ENCODE assay signal across 2 cellular contexts in genomic region chrX:120029354-120029753, GRCh38.
TF ChIP-seq lines count a peak whose summit lies in the region.

No MANE protein-coding gene starts in this region.

TF ChIP-seq in GM23338, 12 proteins besides CTCF, POLR2A, EP300 and RAD21:
- no peak for TF ChIP-seq JUNB (IDR thresholded peaks at IDR 0.05; ENCODE audit: unreplicated experiment)

TF ChIP-seq in GM12878, 131 proteins besides CTCF, POLR2A, EP300 and RAD21:
- TF ChIP-seq, protein P1, sequence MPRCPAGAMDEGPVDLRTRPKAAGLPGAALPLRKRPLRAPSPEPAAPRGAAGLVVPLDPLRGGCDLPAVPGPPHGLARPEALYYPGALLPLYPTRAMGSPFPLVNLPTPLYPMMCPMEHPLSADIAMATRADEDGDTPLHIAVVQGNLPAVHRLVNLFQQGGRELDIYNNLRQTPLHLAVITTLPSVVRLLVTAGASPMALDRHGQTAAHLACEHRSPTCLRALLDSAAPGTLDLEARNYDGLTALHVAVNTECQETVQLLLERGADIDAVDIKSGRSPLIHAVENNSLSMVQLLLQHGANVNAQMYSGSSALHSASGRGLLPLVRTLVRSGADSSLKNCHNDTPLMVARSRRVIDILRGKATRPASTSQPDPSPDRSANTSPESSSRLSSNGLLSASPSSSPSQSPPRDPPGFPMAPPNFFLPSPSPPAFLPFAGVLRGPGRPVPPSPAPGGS (IDR thresholded peaks at IDR 0.05; ENCODE audit: borderline replicate concordance, insufficient read depth, low read depth, low read length, poor library complexity, severe bottlenecking), result no peak
- TF ChIP-seq CREB1 (IDR thresholded peaks at IDR 0.05; ENCODE audit: low read depth) (no peak), TAF1 (IDR thresholded peaks at IDR 0.05; ENCODE audit: borderline replicate concordance, low read depth, low read length) (no peak), EGR1 (IDR thresholded peaks at IDR 0.05; ENCODE audit: borderline replicate concordance in 1 of 2, low read depth in 2 of 2, low read length in 2 of 2) (no peak), PAX8 (IDR thresholded peaks at IDR 0.05) (no peak), TBL1XR1 (IDR thresholded peaks at IDR 0.05; ENCODE audit: low read depth, low read length) (no peak), WRNIP1 (IDR thresholded peaks at IDR 0.05; ENCODE audit: borderline replicate concordance, low read depth, low read length) (no peak), IRF4 (IDR thresholded peaks at IDR 0.05; ENCODE audit: low read depth, low read length) (no peak), PRDM15 (CRISPR knock-in tag; IDR thresholded peaks at IDR 0.05) (no peak), SREBF2 (IDR thresholded peaks at IDR 0.05; ENCODE audit: low read length) (no peak), HDAC6 (IDR thresholded peaks at IDR 0.05; ENCODE audit: unreplicated experiment) (no peak)
- TF ChIP-seq, protein P2, sequence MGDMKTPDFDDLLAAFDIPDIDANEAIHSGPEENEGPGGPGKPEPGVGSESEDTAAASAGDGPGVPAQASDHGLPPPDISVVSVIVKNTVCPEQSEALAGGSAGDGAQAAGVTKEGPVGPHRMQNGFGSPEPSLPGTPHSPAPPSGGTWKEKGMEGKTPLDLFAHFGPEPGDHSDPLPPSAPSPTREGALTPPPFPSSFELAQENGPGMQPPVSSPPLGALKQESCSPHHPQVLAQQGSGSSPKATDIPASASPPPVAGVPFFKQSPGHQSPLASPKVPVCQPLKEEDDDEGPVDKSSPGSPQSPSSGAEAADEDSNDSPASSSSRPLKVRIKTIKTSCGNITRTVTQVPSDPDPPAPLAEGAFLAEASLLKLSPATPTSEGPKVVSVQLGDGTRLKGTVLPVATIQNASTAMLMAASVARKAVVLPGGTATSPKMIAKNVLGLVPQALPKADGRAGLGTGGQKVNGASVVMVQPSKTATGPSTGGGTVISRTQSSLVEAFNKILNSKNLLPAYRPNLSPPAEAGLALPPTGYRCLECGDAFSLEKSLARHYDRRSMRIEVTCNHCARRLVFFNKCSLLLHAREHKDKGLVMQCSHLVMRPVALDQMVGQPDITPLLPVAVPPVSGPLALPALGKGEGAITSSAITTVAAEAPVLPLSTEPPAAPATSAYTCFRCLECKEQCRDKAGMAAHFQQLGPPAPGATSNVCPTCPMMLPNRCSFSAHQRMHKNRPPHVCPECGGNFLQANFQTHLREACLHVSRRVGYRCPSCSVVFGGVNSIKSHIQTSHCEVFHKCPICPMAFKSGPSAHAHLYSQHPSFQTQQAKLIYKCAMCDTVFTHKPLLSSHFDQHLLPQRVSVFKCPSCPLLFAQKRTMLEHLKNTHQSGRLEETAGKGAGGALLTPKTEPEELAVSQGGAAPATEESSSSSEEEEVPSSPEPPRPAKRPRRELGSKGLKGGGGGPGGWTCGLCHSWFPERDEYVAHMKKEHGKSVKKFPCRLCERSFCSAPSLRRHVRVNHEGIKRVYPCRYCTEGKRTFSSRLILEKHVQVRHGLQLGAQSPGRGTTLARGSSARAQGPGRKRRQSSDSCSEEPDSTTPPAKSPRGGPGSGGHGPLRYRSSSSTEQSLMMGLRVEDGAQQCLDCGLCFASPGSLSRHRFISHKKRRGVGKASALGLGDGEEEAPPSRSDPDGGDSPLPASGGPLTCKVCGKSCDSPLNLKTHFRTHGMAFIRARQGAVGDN (IDR thresholded peaks at IDR 0.05), result no peak
TF ChIP-seq in GM12878: peak in this region for 0.
